ENCODE assay signal across 8 cellular contexts in the genomic region with DNA sequence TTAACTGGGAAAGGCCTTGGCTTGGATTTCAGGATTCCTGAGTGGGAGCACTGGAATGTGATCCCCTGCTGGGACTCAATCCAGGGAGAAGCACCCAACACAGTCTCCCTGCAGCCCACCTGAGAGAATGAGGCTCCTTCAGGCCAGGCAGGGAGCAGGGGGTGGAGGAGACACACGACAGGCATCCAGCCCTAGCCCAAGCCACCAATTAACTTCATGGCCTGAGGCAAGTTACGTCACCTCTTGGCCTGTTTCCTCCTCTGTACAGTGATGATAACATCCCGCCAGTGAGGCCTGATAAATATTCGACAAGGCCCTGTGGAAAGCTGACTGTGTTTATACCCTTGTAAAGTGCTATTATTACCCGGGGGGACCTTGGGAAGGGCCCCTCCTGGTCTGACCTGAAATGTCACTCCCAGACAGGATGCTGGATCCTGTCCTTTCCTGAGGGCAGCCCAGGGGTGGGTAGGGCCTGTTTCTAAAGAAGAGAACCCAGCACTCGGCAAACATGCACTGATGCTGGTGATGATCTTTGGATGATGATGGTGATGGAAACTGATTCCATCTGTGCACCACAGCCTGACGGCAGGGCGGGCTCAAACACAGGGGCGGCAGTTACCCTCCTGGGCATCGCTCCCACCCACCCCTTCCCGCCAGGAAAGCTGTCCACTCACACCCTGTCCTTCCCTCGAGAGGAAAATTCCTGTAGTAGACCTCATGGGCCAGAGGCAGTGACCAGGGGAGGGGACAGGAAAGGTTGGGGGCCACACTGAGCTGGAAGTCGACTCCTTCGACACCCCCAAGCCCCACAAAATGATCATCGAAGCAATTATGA. TPM values are rescaled to one million over a fixed set of nuclear protein-coding genes. Genes with fewer than 3 reads are reported as not detected.
DNase-seq lines count a peak whose midpoint lies in the region; TF ChIP-seq lines count a peak whose summit lies in the region.

No MANE protein-coding gene starts in this region.

- H3K4me1 ChIP-seq in mucosa of rectum (ENCODE audit: control insufficient read depth in 2 of 2, insufficient read depth in 2 of 2, low read length in 2 of 2): peaks cover 4 to 10% of the 10 kb centered on the region in 2 donors
- H3K4me1 ChIP-seq in A673 (ENCODE audit: insufficient read depth, low read length, poor library complexity, severe bottlenecking): peaks cover 5% of the 10 kb centered on the region
- no peaks in the 10 kb centered on the region for H3K4me1 ChIP-seq in CD4-positive, alpha-beta memory T cell (ENCODE audit: insufficient read depth, low read length)

- H3K27ac ChIP-seq in mucosa of rectum (ENCODE audit: low read depth in 2 of 2, low read length in 2 of 2) (peak overlapping the region; percentile 23 to 27), A673 (ENCODE audit: low read depth, low read length, poor library complexity, severe bottlenecking) (no peak overlapping the region)
- H3K27ac ChIP-seq in CD4-positive, alpha-beta memory T cell (ENCODE audit: low read depth, low read length): no peak overlapping the region

- TF ChIP-seq POLR2A in NB4 (IDR thresholded peaks at IDR 0.05; ENCODE audit: extremely low read depth, insufficient read length): no peak

- H3K4me3 ChIP-seq in NB4 (ENCODE audit: low read depth, low read length) (no peak overlapping the region), mucosa of rectum (ENCODE audit: low read length in 2 of 2) (no peak overlapping the region), A673 (ENCODE audit: low read depth, low read length, poor library complexity, severe bottlenecking) (no peak overlapping the region)
- no peak overlapping the region for H3K4me3 ChIP-seq in CD4-positive, alpha-beta memory T cell (ENCODE audit: low read length in 2 of 2)

- DNase-seq in COLO668 (lab: John Stamatoyannopoulos, UW; ENCODE audit: unreplicated experiment) (peak; percentile 44), NB4 (ENCODE audit: low read depth) (peak; percentile 78), dermis microvascular lymphatic vessel endothelial cell (ENCODE audit: low read depth in 2 of 2) (peak; percentile 66 to 77), middle frontal gyrus (ENCODE audit: extremely low spot score, low spot score) (no peak), A673 (ENCODE audit: low spot score) (no peak), NCI-H1694 treated with DMSO at 0.1 percent for 48 hours (lab: John Stamatoyannopoulos, UW) (no peak)
- no peak for DNase-seq in CD4-positive, alpha-beta memory T cell

- peaks cover 0 to 2% of the 10 kb centered on the region in 2 donors for H3K27me3 Mint-ChIP-seq in CD4-positive, alpha-beta memory T cell

- H3K4me3 Mint-ChIP-seq in CD4-positive, alpha-beta memory T cell: no peak overlapping the region

- H3K27ac Mint-ChIP-seq in CD4-positive, alpha-beta memory T cell: no peak overlapping the region

- H3K9me3 Mint-ChIP-seq in CD4-positive, alpha-beta memory T cell: no peaks in the 10 kb centered on the region

- H3K27me3 ChIP-seq in mucosa of rectum (ENCODE audit: control insufficient read depth in 2 of 2, insufficient read depth in 2 of 2, low read length in 2 of 2) (no peaks in the 10 kb centered on the region), A673 (replicated peaks; ENCODE audit: insufficient read depth, low read depth, low read length, poor library complexity) (no peaks in the 10 kb centered on the region)
- H3K27me3 ChIP-seq in CD4-positive, alpha-beta memory T cell (ENCODE audit: insufficient read depth, low read length): no peaks in the 10 kb centered on the region

- TF ChIP-seq CTCF in NB4 (IDR thresholded peaks at IDR 0.05; ENCODE audit: low read depth, low read length) (no peak), A673 (conservative IDR thresholded peaks at IDR 0.05; ENCODE audit: low read depth, low read length) (no peak)

- peaks cover 12 to 17% of the 10 kb centered on the region in 2 donors for H3K36me3 ChIP-seq in mucosa of rectum (ENCODE audit: control insufficient read depth in 2 of 2, insufficient read depth in 2 of 2, low read length in 2 of 2)
- H3K36me3 ChIP-seq in A673 (ENCODE audit: insufficient read depth, low read length, poor library complexity, severe bottlenecking): no peaks in the 10 kb centered on the region
- peaks cover 12% of the 10 kb centered on the region for H3K36me3 ChIP-seq in CD4-positive, alpha-beta memory T cell (ENCODE audit: insufficient read depth, low read length)

- BruUV-seq in A673 (replicated peaks; lab: Mats Ljungman, UMichigan): no TSS peak

- CTCF ChIA-PET in A673 (lab: Charles Lee): interaction anchor here (0.7 kb wide), 1 partner anchor 1251 kb away, joined by 3 read pairs; no protein-coding TSS in a partner anchor
- CTCF ChIA-PET in CD4-positive, alpha-beta memory T cell (lab: Charles Lee; ENCODE audit: partially characterized antibody): interaction anchor here (0.5 kb wide), 1 partner anchor 466 kb away, joined by 3 read pairs; no protein-coding TSS in a partner anchor

- peak overlapping the region in 1 of 2 donors; percentile 30 for H3K9ac ChIP-seq in mucosa of rectum (ENCODE audit: low read depth in 1 of 2, low read length in 2 of 2)

- H3K9me3 ChIP-seq in mucosa of rectum (ENCODE audit: control insufficient read depth in 2 of 2, low read length in 2 of 2) (no peaks in the 10 kb centered on the region), A673 (ENCODE audit: low read depth, low read length, poor library complexity, severe bottlenecking) (no peaks in the 10 kb centered on the region)
- H3K9me3 ChIP-seq in CD4-positive, alpha-beta memory T cell (ENCODE audit: control insufficient read depth in 1 of 2, low read length in 2 of 2): no peaks in the 10 kb centered on the region

- no peaks in the 10 kb centered on the region for H3K4me1 Mint-ChIP-seq in CD4-positive, alpha-beta memory T cell

- peaks cover 9 to 20% of the 10 kb centered on the region in 2 donors for H3K36me3 Mint-ChIP-seq in CD4-positive, alpha-beta memory T cell

- intact Hi-C loops in A673 (cut with micrococcal nuclease; ENCODE audit: unreplicated experiment): no loop called here
- intact Hi-C loops in CD4-positive, alpha-beta memory T cell (cut with micrococcal nuclease): no loop called here

- POLR2A ChIA-PET in A673 (lab: Charles Lee; ENCODE audit: low non-redundant PET): interaction anchor here (0.6 kb wide), 1 partner anchor 34 kb away, joined by 6 read pairs; no protein-coding TSS in a partner anchor
- POLR2A ChIA-PET in CD4-positive, alpha-beta memory T cell (lab: Charles Lee; ENCODE audit: partially characterized antibody): no interaction called here

RNA-seq across cellular contexts. Expression of a gene that starts 12.4 kb away (rescaled TPM):
- 0.64 and 0.89 TPM in 2 replicates for total RNA-seq in dermis microvascular lymphatic vessel endothelial cell
- 3.0 and 5.5 TPM in 2 replicates for total RNA-seq in A673 (2021)
- total RNA-seq in CD4-positive, alpha-beta memory T cell: 1 to 10 TPM; 8.9 to 10.0 TPM
- polyA plus RNA-seq in CD4-positive, alpha-beta memory T cell: 1 to 10 TPM; 2.2 to 2.8 TPM

RNA-seq across cellular contexts. Expression of a gene that starts 13.3 kb away (rescaled TPM):
- 6.4 and 9.5 TPM in 2 replicates for total RNA-seq in dermis microvascular lymphatic vessel endothelial cell
- 1.9 TPM in 1 of 2 replicates, not detected in the other for total RNA-seq in A673 (2021)
- total RNA-seq in CD4-positive, alpha-beta memory T cell: not detected
- polyA plus RNA-seq in CD4-positive, alpha-beta memory T cell: not detected

RNA-seq across cellular contexts. Expression of a gene that starts 20.1 kb away (rescaled TPM):
- total RNA-seq in dermis microvascular lymphatic vessel endothelial cell (not detected in 2 replicates), A673 (2021) (not detected in 2 replicates)
- total RNA-seq in CD4-positive, alpha-beta memory T cell: not detected
- not detected for polyA plus RNA-seq in CD4-positive, alpha-beta memory T cell

RNA-seq across cellular contexts. Expression of a gene that starts 20.2 kb away (rescaled TPM):
- total RNA-seq in dermis microvascular lymphatic vessel endothelial cell (40.2 and 51.7 TPM in 2 replicates), A673 (2021) (197 and 206 TPM in 2 replicates)
- total RNA-seq in CD4-positive, alpha-beta memory T cell: 100 to 1,000 TPM; 118 to 126 TPM
- polyA plus RNA-seq in CD4-positive, alpha-beta memory T cell: 100 to 1,000 TPM; 301 to 353 TPM

RNA-seq across cellular contexts. Expression of a gene that starts 31.9 kb away (rescaled TPM):
- total RNA-seq in dermis microvascular lymphatic vessel endothelial cell (5.5 and 7.6 TPM in 2 replicates), A673 (2021) (1.8 and 2.8 TPM in 2 replicates)
- total RNA-seq in CD4-positive, alpha-beta memory T cell: 10 to 100 TPM; 12.2 to 15.7 TPM
- 10 to 100 TPM in 1 of 2 donors, 1 to 10 TPM in 1; 8.2 to 17.6 TPM for polyA plus RNA-seq in CD4-positive, alpha-beta memory T cell

Comparison
In these comparisons a context has a peak if more than half of its experiments do, and no peak if none do; other contexts are left out.
1. DNase-seq: peak in COLO668 (single experiment), NB4 (single experiment) and dermis microvascular lymphatic vessel endothelial cell (2 of 2); none in middle frontal gyrus (single experiment), A673 (single experiment), NCI-H1694 treated with DMSO at 0.1 percent for 48 hours (single experiment) and CD4-positive, alpha-beta memory T cell (0 of 5).
2. H3K27ac ChIP-seq: peak in mucosa of rectum (2 of 2); none in A673 (single experiment) and CD4-positive, alpha-beta memory T cell (single experiment).